Comparison of ENCODE assay signal across 24 cellular contexts in genomic region chr7:117961235-117961634, GRCh38.
DNase-seq lines count a peak whose midpoint lies in the region; ATAC-seq and TF ChIP-seq lines count a peak whose summit lies in the region.
"Had no signal": no experiment of that assay in that cellular context is flagged by ENCODE, and none has a peak within 500 bp of the region (broad histone marks: within the 10 kb centered on the region; RNA-seq: fewer than 3 reads in every experiment).

No MANE protein-coding gene starts in this region.

- H3K36me3 ChIP-seq in left ventricle myocardium inferior (no peaks in the 10 kb centered on the region), gastroesophageal sphincter (no peaks in the 10 kb centered on the region), uterus (no peaks in the 10 kb centered on the region), neuronal stem cell (replicated peaks in 1 of 2; ENCODE audit: control insufficient read depth in 2 of 2, insufficient read depth in 2 of 2, low read length in 2 of 2) (no peaks in the 10 kb centered on the region)

- no peak overlapping the region for H3K23ac ChIP-seq in neuronal stem cell (ENCODE audit: low read depth, low read length, poor library complexity)

- H4K91ac ChIP-seq in neuronal stem cell (ENCODE audit: low read depth, low read length, poor library complexity), result no peak overlapping the region

- no peak for TF ChIP-seq EP300 in gastroesophageal sphincter (IDR thresholded peaks at IDR 0.05)

- no peak overlapping the region for H2BK120ac ChIP-seq in neuronal stem cell (ENCODE audit: low read depth, low read length)

- TF ChIP-seq CTCF in left ventricle myocardium inferior (IDR thresholded peaks at IDR 0.05; ENCODE audit: borderline replicate concordance) (no peak), gastroesophageal sphincter (IDR thresholded peaks at IDR 0.05) (no peak), omental fat pad (IDR thresholded peaks at IDR 0.05) (no peak), uterus (IDR thresholded peaks at IDR 0.05) (no peak)

- H4K8ac ChIP-seq in neuronal stem cell (ENCODE audit: low read depth, low read length), result no peak overlapping the region

- no peak overlapping the region for H2BK15ac ChIP-seq in neuronal stem cell (ENCODE audit: low read length)

- H3K79me1 ChIP-seq in neuronal stem cell (ENCODE audit: low read depth, low read length), result no peaks in the 10 kb centered on the region

- H3K27ac ChIP-seq in left ventricle myocardium inferior (replicated peaks) (no peak overlapping the region), gastroesophageal sphincter (peak overlapping the region in 3 of 4 donors; percentile 8 to 25 (median 19)), uterus (peak overlapping the region; percentile 69 to 81), neuronal stem cell (replicated peaks; ENCODE audit: low read length) (no peak overlapping the region)
- H3K27ac ChIP-seq: C4-2B, KMS-11 had no signal

- H3K4ac ChIP-seq in neuronal stem cell (ENCODE audit: low read length), result no peak overlapping the region

- no peak overlapping the region for H2BK12ac ChIP-seq in neuronal stem cell (ENCODE audit: low read length)

- H3K18ac ChIP-seq in neuronal stem cell (ENCODE audit: low read length), result no peak overlapping the region

- H3K27me3 ChIP-seq in left ventricle myocardium inferior (ENCODE audit: low read depth) (no peaks in the 10 kb centered on the region), gastroesophageal sphincter (no peaks in the 10 kb centered on the region), uterus (no peaks in the 10 kb centered on the region), neuronal stem cell (ENCODE audit: control insufficient read depth in 3 of 3, insufficient read depth in 3 of 3, low read depth in 1 of 3, low read length in 3 of 3) (no peaks in the 10 kb centered on the region)

- no peak overlapping the region for H2AK5ac ChIP-seq in neuronal stem cell (ENCODE audit: low read depth, low read length)

- ATAC-seq in Right ventricle myocardium superior (ENCODE audit: poor library complexity), result peak; percentile 88
- peak; percentile 86 for ATAC-seq in gastroesophageal sphincter
- peak; percentile 83 for ATAC-seq in omental fat pad (ENCODE audit: low FRiP score)
- ATAC-seq: HCT116 had no signal

- no peak overlapping the region for H2AFZ ChIP-seq in neuronal stem cell (ENCODE audit: low read length)

- WGBS in gastroesophageal sphincter (ENCODE audit: low coverage in 1 of 2), 2 donors, result 53 to 60% methylated on average over 3 to 4 of the region's 4 CpGs
- WGBS in neuronal stem cell (ENCODE audit: extremely low coverage in 2 of 2, insufficient read length in 2 of 2, insufficient replicate concordance in 1 of 2), 2 donors, result no CpG with 5 or more reads among the region's 4 CpGs

- H3K9me3 ChIP-seq in left ventricle myocardium inferior (replicated peaks), result no peaks in the 10 kb centered on the region
- H3K9me3 ChIP-seq in gastroesophageal sphincter, result no peaks in the 10 kb centered on the region
- no peaks in the 10 kb centered on the region for H3K9me3 ChIP-seq in uterus
- H3K9me3 ChIP-seq in neuronal stem cell (replicated peaks in 1 of 2; ENCODE audit: control insufficient read depth in 2 of 2, insufficient read depth in 1 of 2, low read depth in 1 of 2, low read length in 2 of 2), result no peaks in the 10 kb centered on the region

- H3K14ac ChIP-seq in neuronal stem cell (ENCODE audit: low read length), result no peak overlapping the region

- H3K4me1 ChIP-seq in left ventricle myocardium inferior, result no peaks in the 10 kb centered on the region
- peaks cover 0 to 17% (median 7%) of the 10 kb centered on the region in 3 donors for H3K4me1 ChIP-seq in gastroesophageal sphincter
- peaks cover 0 to 25% of the 10 kb centered on the region in 2 donors for H3K4me1 ChIP-seq in uterus
- H3K4me1 ChIP-seq in neuronal stem cell (ENCODE audit: control insufficient read depth in 2 of 2, insufficient read depth in 1 of 2, low read depth in 1 of 2, low read length in 2 of 2), result peaks cover 0 to 1% of the 10 kb centered on the region in 2 donors

- H3K9ac ChIP-seq in neuronal stem cell (ENCODE audit: low read depth, low read length, poor library complexity), result no peak overlapping the region
- H3K9ac ChIP-seq: KMS-11 had no signal

- no peak for DNase-seq in Right ventricle myocardium superior
- no peak for DNase-seq in left ventricle myocardium inferior
- no peak for DNase-seq in omental fat pad (ENCODE audit: low spot score)
- peak; percentile 34 to 74 for DNase-seq in uterus
- DNase-seq in HT-29 (ENCODE audit: low spot score), result no peak
- no peak for DNase-seq in 8988T
- DNase-seq in neuronal stem cell (ENCODE audit: low spot score), result no peak
- DNase-seq: Calu3; CD8-positive, alpha-beta memory T cell; DMS153; GOT3; IMR-90; MV-4-11; NCI-H1105 treated with DMSO at 0.1 percent for 48 hours; NCI-H1694; NCI-H2081; NCI-H2171; NCI-H524 treated with DMSO at 0.1 percent for 48 hours; OCI-M1; SHP77 had no signal

- no peak for TF ChIP-seq POLR2A in gastroesophageal sphincter (IDR thresholded peaks at IDR 0.05)
- no peak for TF ChIP-seq POLR2A in uterus (IDR thresholded peaks at IDR 0.05)

- H3K4me3 ChIP-seq in left ventricle myocardium inferior (no peak overlapping the region), gastroesophageal sphincter (no peak overlapping the region), uterus (no peak overlapping the region), neuronal stem cell (ENCODE audit: low read length in 2 of 2) (no peak overlapping the region)

- no peak overlapping the region for H3K4me2 ChIP-seq in neuronal stem cell (ENCODE audit: insufficient read depth, low read length, poor library complexity, severe bottlenecking)
- H3K4me2 ChIP-seq: KMS-11 had no signal

- intact Hi-C loops in Right ventricle myocardium superior (cut with DNase I), result no loop called here
- intact Hi-C loops in left ventricle myocardium inferior (cut with micrococcal nuclease), result no loop called here
- intact Hi-C loops in uterus (cut with DNase I; ENCODE audit: low total_unique reads), result no loop called here

- no peak overlapping the region for H2BK5ac ChIP-seq in neuronal stem cell (ENCODE audit: low read length)

Comparison
In these comparisons a context has a peak if more than half of its experiments do, and no peak if none do; other contexts are left out.
1. DNase-seq: peak in uterus (2 of 2); none in Right ventricle myocardium superior (single experiment), left ventricle myocardium inferior (single experiment), omental fat pad (single experiment), HT-29 (single experiment), 8988T (single experiment) and neuronal stem cell (single experiment).
2. H3K27ac ChIP-seq: peak in gastroesophageal sphincter (3 of 4) and uterus (2 of 2); none in left ventricle myocardium inferior (single experiment) and neuronal stem cell (single experiment).
3. Peak in every context shown above with its lines, with median percentiles within 50 percentile points of each other: ATAC-seq.